Comparison of ENCODE assay signal across 1 cellular context in the genomic region with DNA sequence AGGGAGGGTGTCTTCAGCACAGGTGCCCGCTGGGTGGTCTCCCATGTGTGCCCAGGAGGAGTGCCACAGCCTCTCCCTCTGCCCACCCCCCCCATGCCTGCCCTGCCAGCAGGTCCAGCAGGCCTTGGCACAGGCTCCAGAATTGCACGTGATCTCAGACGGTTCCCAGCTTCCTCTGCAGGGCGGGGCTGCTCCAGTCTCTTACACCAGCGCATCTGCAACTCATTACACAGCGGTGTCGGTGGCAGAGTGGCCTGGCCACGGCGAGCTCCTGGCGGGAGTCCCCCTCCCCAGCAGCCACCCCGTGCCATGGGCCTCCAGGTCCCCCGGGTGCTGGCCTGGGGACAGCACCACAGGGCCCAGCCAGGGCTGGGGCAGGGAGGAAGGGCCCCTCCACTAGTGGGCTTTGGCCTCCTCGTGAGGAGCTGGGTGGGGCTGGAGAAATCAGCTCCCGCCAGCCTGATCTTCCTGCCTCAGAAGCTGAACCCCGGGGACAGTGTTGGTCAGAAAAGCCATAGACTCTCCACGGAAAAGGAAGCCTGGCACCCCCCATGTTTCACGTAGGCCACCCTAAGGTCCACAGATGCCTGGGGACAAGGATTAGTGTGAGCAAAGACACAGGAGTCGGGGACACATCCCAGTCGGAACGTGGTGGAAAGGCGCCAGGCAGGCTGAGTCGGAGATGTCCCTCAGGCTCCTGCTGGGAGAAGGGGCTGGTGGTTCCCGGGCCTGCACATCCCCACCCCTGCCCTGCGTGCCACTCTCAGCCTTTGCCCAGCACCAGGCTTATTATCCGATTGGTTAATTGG.
TF ChIP-seq lines count a peak whose summit lies in the region.

No MANE protein-coding gene starts in this region.

TF ChIP-seq in IMR-90, 13 proteins besides CTCF, POLR2A, EP300 and RAD21:
- TF ChIP-seq BHLHE40 (IDR thresholded peaks at IDR 0.05; ENCODE audit: low read depth, low read length) (peak; percentile 91), MXI1 (IDR thresholded peaks at IDR 0.05; ENCODE audit: borderline replicate concordance, low read depth, low read length) (peak; percentile 32; the same call in 1 of the 2 replicates), CEBPB (IDR thresholded peaks at IDR 0.05; ENCODE audit: low read depth, low read length) (0 out of 2 replicates have a peak, but pooled peaks have one; percentile 22), NFE2L2 (IDR thresholded peaks at IDR 0.05; ENCODE audit: low read depth, low read length) (no peak), CHD1 (IDR thresholded peaks at IDR 0.05; ENCODE audit: low read depth, low read length) (no peak), MAZ (IDR thresholded peaks at IDR 0.05; ENCODE audit: borderline replicate concordance, low read depth, low read length) (peak; percentile 91; the same call in 1 of the 2 replicates), MAFK (IDR thresholded peaks at IDR 0.05; ENCODE audit: low read depth, low read length) (no peak)
- TF ChIP-seq, protein P1, sequence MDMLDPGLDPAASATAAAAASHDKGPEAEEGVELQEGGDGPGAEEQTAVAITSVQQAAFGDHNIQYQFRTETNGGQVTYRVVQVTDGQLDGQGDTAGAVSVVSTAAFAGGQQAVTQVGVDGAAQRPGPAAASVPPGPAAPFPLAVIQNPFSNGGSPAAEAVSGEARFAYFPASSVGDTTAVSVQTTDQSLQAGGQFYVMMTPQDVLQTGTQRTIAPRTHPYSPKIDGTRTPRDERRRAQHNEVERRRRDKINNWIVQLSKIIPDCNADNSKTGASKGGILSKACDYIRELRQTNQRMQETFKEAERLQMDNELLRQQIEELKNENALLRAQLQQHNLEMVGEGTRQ (IDR thresholded peaks at IDR 0.05; ENCODE audit: low read depth, low read length), result peak; percentile 79
